Comparison of ENCODE assay signal across 1 cellular context in genomic region chr6:13304580-13305255, GRCh38.
A peak's percentile ranks its signal among the peaks of the same experiment; 100 is the strongest.
TF ChIP-seq lines count a peak whose summit lies in the region.

No MANE protein-coding gene starts in this region.

TF ChIP-seq in GM12878, 131 proteins besides CTCF, POLR2A, EP300 and RAD21 (continued from another document):
- no peak for TF ChIP-seq RFX5 (IDR thresholded peaks at IDR 0.05; ENCODE audit: low read depth, low read length)
- TF ChIP-seq, protein P1, sequence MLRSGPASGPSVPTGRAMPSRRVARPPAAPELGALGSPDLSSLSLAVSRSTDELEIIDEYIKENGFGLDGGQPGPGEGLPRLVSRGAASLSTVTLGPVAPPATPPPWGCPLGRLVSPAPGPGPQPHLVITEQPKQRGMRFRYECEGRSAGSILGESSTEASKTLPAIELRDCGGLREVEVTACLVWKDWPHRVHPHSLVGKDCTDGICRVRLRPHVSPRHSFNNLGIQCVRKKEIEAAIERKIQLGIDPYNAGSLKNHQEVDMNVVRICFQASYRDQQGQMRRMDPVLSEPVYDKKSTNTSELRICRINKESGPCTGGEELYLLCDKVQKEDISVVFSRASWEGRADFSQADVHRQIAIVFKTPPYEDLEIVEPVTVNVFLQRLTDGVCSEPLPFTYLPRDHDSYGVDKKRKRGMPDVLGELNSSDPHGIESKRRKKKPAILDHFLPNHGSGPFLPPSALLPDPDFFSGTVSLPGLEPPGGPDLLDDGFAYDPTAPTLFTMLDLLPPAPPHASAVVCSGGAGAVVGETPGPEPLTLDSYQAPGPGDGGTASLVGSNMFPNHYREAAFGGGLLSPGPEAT (IDR thresholded peaks at IDR 0.05; ENCODE audit: low read depth): peak; percentile 69
- TF ChIP-seq MEF2A (IDR thresholded peaks at IDR 0.05; ENCODE audit: insufficient read depth, low read depth, low read length): peak; percentile 93
- no peak for TF ChIP-seq ZNF622 (IDR thresholded peaks at IDR 0.05)
- TF ChIP-seq MEF2B (IDR thresholded peaks at IDR 0.05; ENCODE audit: partially characterized antibody, poor library complexity, severe bottlenecking): peak; percentile 79
- peak; percentile 65 for TF ChIP-seq MXI1 (IDR thresholded peaks at IDR 0.05; ENCODE audit: low read depth, low read length)
- no peak for TF ChIP-seq ETV6 (conservative IDR thresholded peaks at IDR 0.05 in 1 of 2, IDR thresholded peaks at IDR 0.05 in 1 of 2; ENCODE audit: borderline replicate concordance in 1 of 2, low read depth in 1 of 2)
- TF ChIP-seq HDAC6 (IDR thresholded peaks at IDR 0.05; ENCODE audit: unreplicated experiment): no peak
- TF ChIP-seq SPI1 (IDR thresholded peaks at IDR 0.05; ENCODE audit: borderline replicate concordance, insufficient read depth, low read depth, low read length): peak; percentile 37; the same call in 1 of the 2 replicates
- peak; percentile 43 to 69; a peak in 2 of 4 replicates for TF ChIP-seq BHLHE40 (IDR thresholded peaks at IDR 0.05; ENCODE audit: borderline replicate concordance in 1 of 2, low read depth in 2 of 2, low read length in 1 of 2)
- TF ChIP-seq PKNOX1 (IDR thresholded peaks at IDR 0.05): peak; percentile 66; the same call in 1 of the 2 replicates
- peak; percentile 26 for TF ChIP-seq BCL3 (IDR thresholded peaks at IDR 0.05; ENCODE audit: borderline replicate concordance, insufficient read depth, low read depth, low read length, poor library complexity, severe bottlenecking)
- TF ChIP-seq SMARCA5 (IDR thresholded peaks at IDR 0.05): no peak; the same call in 1 of the 2 replicates
- TF ChIP-seq RUNX3 (IDR thresholded peaks at IDR 0.05; ENCODE audit: low read length): peak; percentile 77
- TF ChIP-seq POLR2AphosphoS2 (IDR thresholded peaks at IDR 0.05; ENCODE audit: low read depth, low read length): no peak
- 0 out of 2 replicates have a peak, but pooled peaks have one; percentile 42 for TF ChIP-seq STAT3 (IDR thresholded peaks at IDR 0.05; ENCODE audit: low read depth, low read length)
- peak; percentile 31; the same call in 1 of the 2 replicates for TF ChIP-seq DPF2 (IDR thresholded peaks at IDR 0.05)
- no peak for TF ChIP-seq ZBTB11 (CRISPR knock-in tag; IDR thresholded peaks at IDR 0.05)
- peak; percentile 90 for TF ChIP-seq BCL11A (IDR thresholded peaks at IDR 0.05; ENCODE audit: low read depth, low read length)
- peak; percentile 54; the same call in 1 of the 2 replicates for TF ChIP-seq ATF7 (IDR thresholded peaks at IDR 0.05; ENCODE audit: low read depth)
- TF ChIP-seq ATF2 (IDR thresholded peaks at IDR 0.05; ENCODE audit: low read length): peak; percentile 44; the same call in 1 of the 2 replicates
- TF ChIP-seq USF2 (IDR thresholded peaks at IDR 0.05; ENCODE audit: borderline replicate concordance, low read depth, low read length): no peak
- no peak for TF ChIP-seq HDAC2 (IDR thresholded peaks at IDR 0.05)
- 0 out of 2 replicates have a peak, but pooled peaks have one; percentile 31 for TF ChIP-seq RCOR1 (conservative IDR thresholded peaks at IDR 0.05; ENCODE audit: low read depth, low read length)
- peak; percentile 48; the same call in 1 of the 3 replicates for TF ChIP-seq POU2F2 (IDR thresholded peaks at IDR 0.05; ENCODE audit: borderline replicate concordance, low read depth, low read length)
- TF ChIP-seq TBL1XR1 (IDR thresholded peaks at IDR 0.05; ENCODE audit: low read depth, low read length): peak; percentile 49; the same call in 1 of the 2 replicates
- no peak for TF ChIP-seq WRNIP1 (IDR thresholded peaks at IDR 0.05; ENCODE audit: borderline replicate concordance, low read depth, low read length)
- peak; percentile 19; the same call in 1 of the 2 replicates for TF ChIP-seq ZNF687 (IDR thresholded peaks at IDR 0.05)
- TF ChIP-seq TCF7 (IDR thresholded peaks at IDR 0.05; ENCODE audit: borderline replicate concordance): no peak
- TF ChIP-seq ESRRA (IDR thresholded peaks at IDR 0.05; ENCODE audit: low read length): no peak
- peak; percentile 59 for TF ChIP-seq SKIL (IDR thresholded peaks at IDR 0.05; ENCODE audit: low read depth, poor library complexity, severe bottlenecking)
